In the genomic region with DNA sequence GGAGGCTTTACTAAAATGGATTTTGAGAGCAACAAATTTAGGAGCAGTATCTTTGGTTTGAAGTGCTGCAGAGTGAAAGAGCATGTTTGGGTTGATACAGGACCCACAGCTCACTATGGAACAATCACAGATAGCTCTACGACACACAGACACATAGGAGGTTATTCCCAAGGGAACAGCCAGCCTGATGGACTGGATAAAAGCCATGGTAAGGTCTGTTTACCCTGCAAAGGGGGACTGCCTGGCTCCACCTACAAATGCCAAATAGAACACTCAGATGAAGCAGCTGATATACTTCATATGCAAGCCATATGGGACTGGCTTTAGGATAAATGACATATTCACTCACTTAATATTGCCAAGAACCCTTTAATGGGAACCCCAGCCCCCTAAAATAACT, we compare ENCODE assay signal across 9 cellular contexts.
A peak's percentile ranks its signal among the peaks of the same experiment; 100 is the strongest.
DNase-seq lines count a peak whose midpoint lies in the region; ATAC-seq and TF ChIP-seq lines count a peak whose summit lies in the region.
"Had no signal": no experiment of that assay in that cellular context is flagged by ENCODE, and none has a peak within 500 bp of the region (broad histone marks: within the 10 kb centered on the region; RNA-seq: fewer than 3 reads in every experiment).

No MANE protein-coding gene starts in this region.

- peak overlapping the region; percentile 76 for H3K27ac Mint-ChIP-seq in activated CD4-positive, alpha-beta T cell treated with anti-CD3 and anti-CD28 coated beads for 36 hours
- H3K27ac Mint-ChIP-seq in activated T-helper 2 cell treated with anti-CD3 and anti-CD28 coated beads, Interferon-gamma antibody, Interleukin-2, Interleukin-4, amounts not matched to agents 10 μg/mL and 5 μg/mL and 100 μg/mL, durations not matched to agents 14 hours and 24 hours and 36 hours = peak overlapping the region; percentile 71
- peak overlapping the region; percentile 28 for H3K27ac Mint-ChIP-seq in stimulated activated naive B cell treated with anti-CD40 and anti-IgM and Interleukin-4, amounts not matched to agents 10 μg/mL and 1 μg/mL and 100 μg/mL, for 72 hours

- WGBS in gastroesophageal sphincter (ENCODE audit: low coverage in 1 of 2), 2 donors = 88% methylated on average over 1 of the region's 1 CpG; no CpG with 5 or more reads in 1 of the 2 donors
- 71 to 88% (median 84%) methylated on average over 1 of the region's 1 CpG for WGBS in adrenal gland, 4 donors

- H3K36me3 ChIP-seq in gastroesophageal sphincter (no peaks in the 10 kb centered on the region), MG63 (no peaks in the 10 kb centered on the region), adrenal gland (replicated peaks in 1 of 2) (no peaks in the 10 kb centered on the region)

- no peaks in the 10 kb centered on the region for H3K27me3 Mint-ChIP-seq in activated CD4-positive, alpha-beta T cell treated with anti-CD3 and anti-CD28 coated beads for 36 hours
- H3K27me3 Mint-ChIP-seq in activated T-helper 2 cell treated with anti-CD3 and anti-CD28 coated beads, Interferon-gamma antibody, Interleukin-2, Interleukin-4, amounts not matched to agents 10 μg/mL and 5 μg/mL and 100 μg/mL, durations not matched to agents 14 hours and 24 hours and 36 hours (ENCODE audit: low read depth) = no peaks in the 10 kb centered on the region
- H3K27me3 Mint-ChIP-seq in stimulated activated naive B cell treated with anti-CD40 and anti-IgM and Interleukin-4, amounts not matched to agents 10 μg/mL and 1 μg/mL and 100 μg/mL, for 72 hours = no peaks in the 10 kb centered on the region

- H3K27me3 ChIP-seq in gastroesophageal sphincter = no peaks in the 10 kb centered on the region
- no peaks in the 10 kb centered on the region for H3K27me3 ChIP-seq in MG63
- no peaks in the 10 kb centered on the region for H3K27me3 ChIP-seq in adrenal gland

- TF ChIP-seq POLR2A in gastroesophageal sphincter (IDR thresholded peaks at IDR 0.05) (no peak), adrenal gland (IDR thresholded peaks at IDR 0.05) (no peak)

- H3K4me3 Mint-ChIP-seq in activated CD4-positive, alpha-beta T cell treated with anti-CD3 and anti-CD28 coated beads for 36 hours = peak overlapping the region; percentile 14
- H3K4me3 Mint-ChIP-seq in activated T-helper 2 cell treated with anti-CD3 and anti-CD28 coated beads, Interferon-gamma antibody, Interleukin-2, Interleukin-4, amounts not matched to agents 10 μg/mL and 5 μg/mL and 100 μg/mL, durations not matched to agents 14 hours and 24 hours and 36 hours (ENCODE audit: low read depth) = no peak overlapping the region
- peak overlapping the region; percentile 40 to 58 for H3K4me3 Mint-ChIP-seq in stimulated activated naive B cell treated with anti-CD40 and anti-IgM and Interleukin-4, amounts not matched to agents 10 μg/mL and 1 μg/mL and 100 μg/mL, for 72 hours

- ATAC-seq in activated CD4-positive, alpha-beta T cell treated with anti-CD3 and anti-CD28 coated beads for 36 hours = no peak
- peak; percentile 31 for ATAC-seq in HG03354 (IDR thresholded peaks at IDR 0.05; ENCODE audit: poor library complexity, severe bottlenecking, unreplicated experiment)
- peak; percentile 57 to 58 for ATAC-seq in stimulated activated naive B cell treated with anti-CD40 and anti-IgM and Interleukin-4, amounts not matched to agents 10 μg/mL and 1 μg/mL and 100 μg/mL, for 72 hours (replicated peaks)
- ATAC-seq in gastroesophageal sphincter = no peak

- no peak for TF ChIP-seq EP300 in gastroesophageal sphincter (IDR thresholded peaks at IDR 0.05)

- intact Hi-C loops in activated CD4-positive, alpha-beta T cell treated with anti-CD3 and anti-CD28 coated beads for 36 hours (cut with DNase I, micrococcal nuclease) = no loop called here
- intact Hi-C loops in activated T-helper 2 cell treated with anti-CD3 and anti-CD28 coated beads, Interferon-gamma antibody, Interleukin-2, Interleukin-4, amounts not matched to agents 10 μg/mL and 5 μg/mL and 100 μg/mL, durations not matched to agents 14 hours and 24 hours and 36 hours (cut with micrococcal nuclease) = loop anchor here (2.0 kb wide), 1 partner anchor 24 kb away; no protein-coding TSS in a partner anchor
- intact Hi-C loops in adrenal gland (cut with DNase I) = no loop called here

- DNase-seq in activated CD4-positive, alpha-beta T cell treated with anti-CD3 and anti-CD28 coated beads for 36 hours = no peak
- DNase-seq in activated CD4-positive, alpha-beta T cell treated with anti-CD3 and anti-CD28 coated beads for 1 hour = no peak
- DNase-seq in activated T-helper 2 cell treated with anti-CD3 and anti-CD28 coated beads, Interferon-gamma antibody, Interleukin-2, Interleukin-4, amounts not matched to agents 10 μg/mL and 5 μg/mL and 100 μg/mL, durations not matched to agents 14 hours and 24 hours and 36 hours (ENCODE audit: low spot score) = no peak
- no peak for DNase-seq in stimulated activated naive B cell treated with anti-CD40 and anti-IgM and Interleukin-4, amounts not matched to agents 10 μg/mL and 1 μg/mL and 100 μg/mL, for 72 hours
- DNase-seq in MG63 (no peak), adrenal gland (no peak)
- DNase-seq: NCI-H2029 treated with DMSO at 0.1 percent for 48 hours had no signal

- H3K36me3 Mint-ChIP-seq in activated CD4-positive, alpha-beta T cell treated with anti-CD3 and anti-CD28 coated beads for 36 hours (ENCODE audit: low read depth) = no peaks in the 10 kb centered on the region
- peaks cover 3% of the 10 kb centered on the region for H3K36me3 Mint-ChIP-seq in activated T-helper 2 cell treated with anti-CD3 and anti-CD28 coated beads, Interferon-gamma antibody, Interleukin-2, Interleukin-4, amounts not matched to agents 10 μg/mL and 5 μg/mL and 100 μg/mL, durations not matched to agents 14 hours and 24 hours and 36 hours (ENCODE audit: low read depth)
- H3K36me3 Mint-ChIP-seq in stimulated activated naive B cell treated with anti-CD40 and anti-IgM and Interleukin-4, amounts not matched to agents 10 μg/mL and 1 μg/mL and 100 μg/mL, for 72 hours = no peaks in the 10 kb centered on the region

- H3K9me3 ChIP-seq in gastroesophageal sphincter = no peaks in the 10 kb centered on the region
- no peaks in the 10 kb centered on the region for H3K9me3 ChIP-seq in MG63
- no peaks in the 10 kb centered on the region for H3K9me3 ChIP-seq in adrenal gland (replicated peaks in 1 of 3)

- H3K4me3 ChIP-seq in gastroesophageal sphincter (no peak overlapping the region), MG63 (no peak overlapping the region), adrenal gland (no peak overlapping the region)

- POLR2A ChIA-PET in activated CD4-positive, alpha-beta T cell treated with anti-CD3 and anti-CD28 coated beads for 36 hours (lab: Charles Lee) = interaction anchor here (1.3 kb wide), 2 partner anchors 22 to 187 kb away, joined by 3 to 5 read pairs; no protein-coding TSS in a partner anchor

- TF ChIP-seq CTCF in gastroesophageal sphincter (IDR thresholded peaks at IDR 0.05) = no peak
- TF ChIP-seq CTCF in adrenal gland (IDR thresholded peaks at IDR 0.05) = no peak

- no peaks in the 10 kb centered on the region for H3K9me3 Mint-ChIP-seq in activated CD4-positive, alpha-beta T cell treated with anti-CD3 and anti-CD28 coated beads for 36 hours (ENCODE audit: low read depth)
- peaks cover 4% of the 10 kb centered on the region for H3K9me3 Mint-ChIP-seq in activated T-helper 2 cell treated with anti-CD3 and anti-CD28 coated beads, Interferon-gamma antibody, Interleukin-2, Interleukin-4, amounts not matched to agents 10 μg/mL and 5 μg/mL and 100 μg/mL, durations not matched to agents 14 hours and 24 hours and 36 hours
- no peaks in the 10 kb centered on the region for H3K9me3 Mint-ChIP-seq in stimulated activated naive B cell treated with anti-CD40 and anti-IgM and Interleukin-4, amounts not matched to agents 10 μg/mL and 1 μg/mL and 100 μg/mL, for 72 hours

- H3K27ac ChIP-seq in gastroesophageal sphincter (no peak overlapping the region), adrenal gland (no peak overlapping the region)

- H3K4me1 Mint-ChIP-seq in activated CD4-positive, alpha-beta T cell treated with anti-CD3 and anti-CD28 coated beads for 36 hours = peaks cover 10% of the 10 kb centered on the region
- peaks cover 17% of the 10 kb centered on the region for H3K4me1 Mint-ChIP-seq in activated T-helper 2 cell treated with anti-CD3 and anti-CD28 coated beads, Interferon-gamma antibody, Interleukin-2, Interleukin-4, amounts not matched to agents 10 μg/mL and 5 μg/mL and 100 μg/mL, durations not matched to agents 14 hours and 24 hours and 36 hours (ENCODE audit: low read depth)
- peaks cover 5 to 19% of the 10 kb centered on the region in 2 donors for H3K4me1 Mint-ChIP-seq in stimulated activated naive B cell treated with anti-CD40 and anti-IgM and Interleukin-4, amounts not matched to agents 10 μg/mL and 1 μg/mL and 100 μg/mL, for 72 hours

- CTCF ChIA-PET in activated CD4-positive, alpha-beta T cell treated with anti-CD3 and anti-CD28 coated beads for 36 hours (lab: Charles Lee) = interaction anchor here (1.0 to 1.4 kb wide), 2 partner anchors 11 to 24 kb away, joined by 4 to 6 read pairs; no protein-coding TSS in a partner anchor

- H3K4me1 ChIP-seq in gastroesophageal sphincter (no peaks in the 10 kb centered on the region), adrenal gland (replicated peaks in 1 of 2) (no peaks in the 10 kb centered on the region)

Comparison
In these comparisons a context has a peak if more than half of its experiments do, and no peak if none do; other contexts are left out.
1. ATAC-seq: peak in HG03354 (single experiment) and stimulated activated naive B cell treated with anti-CD40 and anti-IgM and Interleukin-4, amounts not matched to agents 10 μg/mL and 1 μg/mL and 100 μg/mL, for 72 hours (2 of 2); none in activated CD4-positive, alpha-beta T cell treated with anti-CD3 and anti-CD28 coated beads for 36 hours (single experiment) and gastroesophageal sphincter (single experiment).
2. Peak in every context shown above with its lines, with median percentiles within 50 percentile points of each other: H3K27ac Mint-ChIP-seq.